ENCODE assay signal across 17 cellular contexts in genomic region chr11:78216571-78217287, GRCh38. TPM values are rescaled to one million over a fixed set of nuclear protein-coding genes. Genes with fewer than 3 reads are reported as not detected.
DNase-seq lines count a peak whose midpoint lies in the region; ATAC-seq and TF ChIP-seq lines count a peak whose summit lies in the region.
"Had no signal": no experiment of that assay in that cellular context is flagged by ENCODE, and none has a peak within 500 bp of the region (broad histone marks: within the 10 kb centered on the region; RNA-seq: fewer than 3 reads in every experiment).

No MANE protein-coding gene starts in this region.

- H3K4ac ChIP-seq in IMR-90 (ENCODE audit: low read depth, low read length): no peak overlapping the region

- H3K36me3 Mint-ChIP-seq in naive thymus-derived CD8-positive, alpha-beta T cell: peaks cover 0 to 14% (median 8%) of the 10 kb centered on the region in 3 donors

- peak overlapping the region in 6 of 10 donors; percentile 16 to 64 (median 30) for H3K27ac Mint-ChIP-seq in naive thymus-derived CD8-positive, alpha-beta T cell

- H3K4me1 ChIP-seq in DND-41 (ENCODE audit: insufficient read depth, low read length) (peaks cover 20% of the 10 kb centered on the region), IMR-90 (ENCODE audit: control insufficient read depth, insufficient read depth, low read length) (peaks cover 3% of the 10 kb centered on the region), mammary epithelial cell (ENCODE audit: insufficient read depth, low read length) (peaks cover 4% of the 10 kb centered on the region)

- TF ChIP-seq RAD21 in IMR-90 (IDR thresholded peaks at IDR 0.05; ENCODE audit: low read length): no peak

- H2AK5ac ChIP-seq in IMR-90 (ENCODE audit: low read depth, low read length): no peak overlapping the region

- no peak overlapping the region for H4K8ac ChIP-seq in IMR-90 (ENCODE audit: low read depth in 2 of 2, low read length in 2 of 2)

- H3K56ac ChIP-seq in IMR-90 (ENCODE audit: extremely low read depth, insufficient read depth, low read length): no peak overlapping the region

- no peak overlapping the region for H4K91ac ChIP-seq in IMR-90 (ENCODE audit: insufficient read depth, low read depth, low read length)

- no peak overlapping the region for H3K23ac ChIP-seq in IMR-90 (ENCODE audit: low read depth, low read length)

- BruUV-seq in IMR-90 (replicated peaks; lab: Mats Ljungman, UMichigan): no TSS peak
- BruUV-seq in mammary epithelial cell (replicated peaks; lab: Mats Ljungman, UMichigan): no TSS peak

- no peak overlapping the region for H3K18ac ChIP-seq in IMR-90 (ENCODE audit: low read depth, low read length)

- H3K9me3 ChIP-seq in DND-41 (ENCODE audit: insufficient read depth, low read length, severe bottlenecking) (no peaks in the 10 kb centered on the region), IMR-90 (ENCODE audit: control insufficient read depth, insufficient read depth, low read length) (no peaks in the 10 kb centered on the region), mammary epithelial cell (replicated peaks; ENCODE audit: insufficient read depth, low read length) (no peaks in the 10 kb centered on the region)
- H3K9me3 ChIP-seq: right atrium auricular region had no signal

- H3K79me2 ChIP-seq in DND-41 (ENCODE audit: insufficient read depth, low read length) (peaks cover 3% of the 10 kb centered on the region; the same call in 1 of the 2 replicates), mammary epithelial cell (ENCODE audit: insufficient read depth, low read length) (peaks cover 11% of the 10 kb centered on the region)

- H3K14ac ChIP-seq in IMR-90 (replicated peaks; ENCODE audit: low read depth, low read length): no peak overlapping the region

- H3K79me1 ChIP-seq in IMR-90 (ENCODE audit: low read depth in 1 of 2, low read length in 2 of 2): peaks cover 5 to 28% of the 10 kb centered on the region in 2 experiments; a peak in 2 of 4 replicates

- H3K4me3 ChIP-seq in DND-41 (ENCODE audit: low read depth in 1 of 2, low read length in 2 of 2) (no peak overlapping the region), IMR-90 (ENCODE audit: insufficient read depth, low read depth, low read length) (no peak overlapping the region), mammary epithelial cell (replicated peaks in 1 of 3; ENCODE audit: insufficient read depth in 1 of 3, low read depth in 2 of 3, low read length in 3 of 3) (no peak overlapping the region)
- H3K4me3 ChIP-seq: right atrium auricular region had no signal

- H2BK120ac ChIP-seq in IMR-90 (ENCODE audit: low read depth, low read length): no peak overlapping the region

- peaks cover 0 to 19% (median 15%) of the 10 kb centered on the region in 4 donors for H3K4me1 Mint-ChIP-seq in naive thymus-derived CD8-positive, alpha-beta T cell
- H3K4me1 Mint-ChIP-seq: neural crest cell had no signal

- H4K20me1 ChIP-seq in DND-41 (ENCODE audit: insufficient read depth, low read length): 0 out of 2 replicates have a peak, but pooled peaks cover 4% of the 10 kb centered on the region
- H4K20me1 ChIP-seq in IMR-90 (ENCODE audit: insufficient read depth, low read length): peaks cover 17% of the 10 kb centered on the region
- H4K20me1 ChIP-seq in mammary epithelial cell (ENCODE audit: insufficient read depth, low read length): no peaks in the 10 kb centered on the region

- H3K9ac ChIP-seq in DND-41 (ENCODE audit: low read depth, low read length) (no peak overlapping the region), IMR-90 (ENCODE audit: low read depth, low read length) (no peak overlapping the region), mammary epithelial cell (ENCODE audit: insufficient read depth, low read length) (no peak overlapping the region)

- CTCF ChIA-PET in IMR-90 (lab: Yijun Ruan, JAX): interaction anchor here (0.8 kb wide), 1 partner anchor 348 kb away, joined by 4 read pairs; no protein-coding TSS in a partner anchor
- CTCF ChIA-PET in mammary epithelial cell (lab: Charles Lee; ENCODE audit: low non-redundant PET): no interaction called here

- in situ Hi-C loops in IMR-90 (cut with MboI; ENCODE audit: low sequenced_read_pairs) (no loop called here), mammary epithelial cell (cut with MboI; ENCODE audit: low sequenced_read_pairs in 2 of 2) (no loop called here)

- WGBS in IMR-90 (ENCODE audit: extremely low coverage in 2 of 2, insufficient read length in 1 of 2), 2 experiments: no CpG with 5 or more reads among the region's 5 CpGs
- 100% methylated on average over 3 of the region's 5 CpGs for WGBS in mammary epithelial cell (ENCODE audit: low coverage, missing lambda C conversion rate)

- no peak for DNase-seq in DND-41
- DNase-seq in IMR-90: no peak
- DNase-seq in mammary epithelial cell: peak; percentile 19
- DNase-seq in naive thymus-derived CD8-positive, alpha-beta T cell: no peak
- no peak for DNase-seq in occipital lobe (lab: John Stamatoyannopoulos, UW)
- no peak for DNase-seq in NOMO-1 (lab: John Stamatoyannopoulos, UW; ENCODE audit: unreplicated experiment in 2 of 2)
- DNase-seq: caudate nucleus; DMS79; effector memory CD4-positive, alpha-beta T cell; NCI-H1694 treated with DMSO at 0.1 percent for 48 hours; substantia nigra had no signal

- TF ChIP-seq POLR2A in IMR-90 (IDR thresholded peaks at IDR 0.05; ENCODE audit: low read depth, low read length): no peak

- no peak overlapping the region for H3K4me3 Mint-ChIP-seq in naive thymus-derived CD8-positive, alpha-beta T cell
- H3K4me3 Mint-ChIP-seq: neural crest cell had no signal

- no peak for TF ChIP-seq CTCF in DND-41 (IDR thresholded peaks at IDR 0.05; ENCODE audit: borderline replicate concordance, extremely low read depth, low read length, poor library complexity, severe bottlenecking)
- no peak for TF ChIP-seq CTCF in IMR-90 (conservative IDR thresholded peaks at IDR 0.05; ENCODE audit: low read depth, low read length)
- no peak for TF ChIP-seq CTCF in mammary epithelial cell (conservative IDR thresholded peaks at IDR 0.05 in 1 of 2, IDR thresholded peaks at IDR 0.05 in 1 of 2; ENCODE audit: extremely low read depth in 1 of 2, insufficient read depth in 1 of 2, low read depth in 1 of 2, low read length in 2 of 2)

- H3K4me2 ChIP-seq in DND-41 (ENCODE audit: insufficient read depth, low read length): no peak overlapping the region
- no peak overlapping the region for H3K4me2 ChIP-seq in IMR-90 (ENCODE audit: low read depth, low read length)
- H3K4me2 ChIP-seq in mammary epithelial cell (ENCODE audit: insufficient read depth, low read depth, low read length): no peak overlapping the region

- POLR2A ChIA-PET in IMR-90 (lab: Charles Lee; ENCODE audit: unreplicated experiment): no interaction called here
- POLR2A ChIA-PET in naive thymus-derived CD8-positive, alpha-beta T cell (lab: Charles Lee): no interaction called here

- no peak overlapping the region for H2AFZ ChIP-seq in DND-41 (ENCODE audit: low read depth, low read length)
- no peak overlapping the region for H2AFZ ChIP-seq in IMR-90 (replicated peaks; ENCODE audit: low read length, poor library complexity)
- H2AFZ ChIP-seq in mammary epithelial cell (ENCODE audit: low read depth, low read length): no peak overlapping the region

- H3K9me3 Mint-ChIP-seq in naive thymus-derived CD8-positive, alpha-beta T cell: no peaks in the 10 kb centered on the region
- H3K9me3 Mint-ChIP-seq: activated naive CD4-positive, alpha-beta T cell treated with anti-CD3 and anti-CD28 coated beads, Interleukin-2, amount 50 U/mL, for 72 hours had no signal

- H2BK20ac ChIP-seq in IMR-90 (ENCODE audit: low read depth, low read length): no peak overlapping the region

- H4K5ac ChIP-seq in IMR-90 (ENCODE audit: low read depth, low read length): no peak overlapping the region

- dilution Hi-C loops in IMR-90 (cut with HindIII; ENCODE audit: low sequenced_read_pairs, unreplicated experiment): no loop called here
- dilution Hi-C loops in mammary epithelial cell (cut with HindIII; ENCODE audit: low sequenced_read_pairs): no loop called here

- intact Hi-C loops in IMR-90 (cut with micrococcal nuclease) (no loop called here), mammary epithelial cell (cut with micrococcal nuclease) (no loop called here)

- H3K27me3 ChIP-seq in DND-41 (ENCODE audit: insufficient read depth, low read length, poor library complexity) (no peaks in the 10 kb centered on the region), IMR-90 (ENCODE audit: control insufficient read depth, insufficient read depth, low read length) (no peaks in the 10 kb centered on the region), mammary epithelial cell (ENCODE audit: insufficient read depth, low read length) (no peaks in the 10 kb centered on the region)
- H3K27me3 ChIP-seq: right atrium auricular region had no signal

- ATAC-seq in DND-41 (ENCODE audit: insufficient read depth, low read depth) (0 out of 3 replicates have a peak, but pooled peaks have one; percentile 10), IMR-90 (ENCODE audit: low read depth) (no peak), GM19397 (IDR thresholded peaks at IDR 0.05; ENCODE audit: unreplicated experiment) (no peak)
- ATAC-seq in naive thymus-derived CD8-positive, alpha-beta T cell: no peak
- ATAC-seq: activated naive CD4-positive, alpha-beta T cell treated with anti-CD3 and anti-CD28 coated beads, Interleukin-2, amount 50 U/mL, for 72 hours; SK-N-SH treated with all-trans-retinoic acid at 6 μM for 48 hours had no signal

- H2BK15ac ChIP-seq in IMR-90 (ENCODE audit: low read depth, low read length): no peak overlapping the region

- H3K36me3 ChIP-seq in DND-41 (ENCODE audit: insufficient read depth, low read length) (peaks cover 90% of the 10 kb centered on the region), IMR-90 (ENCODE audit: control insufficient read depth, insufficient read depth, low read length) (peaks cover 65% of the 10 kb centered on the region), mammary epithelial cell (ENCODE audit: insufficient read depth, low read length) (no peaks in the 10 kb centered on the region)

- no peaks in the 10 kb centered on the region for H3K27me3 Mint-ChIP-seq in naive thymus-derived CD8-positive, alpha-beta T cell

- H3K9me1 ChIP-seq in IMR-90 (ENCODE audit: insufficient read depth, low read length): peaks cover 23% of the 10 kb centered on the region

- H3K27ac ChIP-seq in DND-41 (ENCODE audit: low read length) (peak overlapping the region; percentile 44), IMR-90 (ENCODE audit: insufficient read depth, low read length) (no peak overlapping the region), mammary epithelial cell (ENCODE audit: insufficient read depth, low read depth, low read length) (no peak overlapping the region)
- H3K27ac ChIP-seq: HL-60, right atrium auricular region had no signal

- H2BK5ac ChIP-seq in IMR-90 (ENCODE audit: low read depth, low read length, poor library complexity, severe bottlenecking): no peak overlapping the region

- H2AK9ac ChIP-seq in IMR-90 (replicated peaks; ENCODE audit: low read depth, low read length, poor library complexity): peak overlapping the region; percentile 10

RNA-seq across cellular contexts. Expression of gene USP35, which starts 28.0 kb away (rescaled TPM):
- total RNA-seq in IMR-90 (2012; rRNA removed) (2.2 and 2.7 TPM in 2 replicates), mammary epithelial cell (10 to 100 TPM; 10.7 to 13.3 TPM), occipital lobe (10.8 TPM)
- polyA plus RNA-seq in IMR-90 (2012; rRNA removed) (10.4 and 11.3 TPM in 2 replicates), mammary epithelial cell (5.1 TPM)
- 6.7 and 7.5 TPM in 2 replicates for polyA plus RNA-seq in IMR-90 (2012; cell fraction: cytosol; rRNA removed)
- 34.8 and 58.2 TPM in 2 replicates for polyA plus RNA-seq in IMR-90 (2012; cell fraction: nucleus; rRNA removed; ENCODE audit: low replicate concordance)
- polyA minus RNA-seq in mammary epithelial cell: 26.7 TPM
- 10 to 100 TPM; 11.4 to 12.4 TPM for total RNA-seq in naive thymus-derived CD8-positive, alpha-beta T cell
- polyA plus RNA-seq in naive thymus-derived CD8-positive, alpha-beta T cell: 1 to 10 TPM in 2 of 3 donors, under 1 TPM in 1; 0.76 to 1.5 (median 1.5) TPM

RNA-seq across cellular contexts. Expression of gene KCTD21, which starts 28.3 kb away (rescaled TPM):
- 12.2 and 12.5 TPM in 2 replicates for total RNA-seq in IMR-90 (2012; rRNA removed)
- polyA plus RNA-seq in IMR-90 (2012; rRNA removed): 12.2 TPM in 2 replicates
- 7.1 and 14.7 TPM in 2 replicates for polyA plus RNA-seq in IMR-90 (2012; cell fraction: cytosol; rRNA removed)
- polyA plus RNA-seq in IMR-90 (2012; cell fraction: nucleus; rRNA removed; ENCODE audit: low replicate concordance): 7.7 and 13.5 TPM in 2 replicates
- 1 to 10 TPM; 8.7 to 9.7 TPM for total RNA-seq in mammary epithelial cell
- 9.2 TPM for polyA plus RNA-seq in mammary epithelial cell
- polyA minus RNA-seq in mammary epithelial cell: 43.7 TPM
- total RNA-seq in naive thymus-derived CD8-positive, alpha-beta T cell: 1 to 10 TPM; 5.1 to 6.1 TPM
- polyA plus RNA-seq in naive thymus-derived CD8-positive, alpha-beta T cell: 1 to 10 TPM in 1 of 3 donors, under 1 TPM in 2; 0.08 to 2.5 (median 0.94) TPM
- 6.4 TPM for total RNA-seq in occipital lobe
